Comparison of ENCODE assay signal across 8 cellular contexts in the genomic region with DNA sequence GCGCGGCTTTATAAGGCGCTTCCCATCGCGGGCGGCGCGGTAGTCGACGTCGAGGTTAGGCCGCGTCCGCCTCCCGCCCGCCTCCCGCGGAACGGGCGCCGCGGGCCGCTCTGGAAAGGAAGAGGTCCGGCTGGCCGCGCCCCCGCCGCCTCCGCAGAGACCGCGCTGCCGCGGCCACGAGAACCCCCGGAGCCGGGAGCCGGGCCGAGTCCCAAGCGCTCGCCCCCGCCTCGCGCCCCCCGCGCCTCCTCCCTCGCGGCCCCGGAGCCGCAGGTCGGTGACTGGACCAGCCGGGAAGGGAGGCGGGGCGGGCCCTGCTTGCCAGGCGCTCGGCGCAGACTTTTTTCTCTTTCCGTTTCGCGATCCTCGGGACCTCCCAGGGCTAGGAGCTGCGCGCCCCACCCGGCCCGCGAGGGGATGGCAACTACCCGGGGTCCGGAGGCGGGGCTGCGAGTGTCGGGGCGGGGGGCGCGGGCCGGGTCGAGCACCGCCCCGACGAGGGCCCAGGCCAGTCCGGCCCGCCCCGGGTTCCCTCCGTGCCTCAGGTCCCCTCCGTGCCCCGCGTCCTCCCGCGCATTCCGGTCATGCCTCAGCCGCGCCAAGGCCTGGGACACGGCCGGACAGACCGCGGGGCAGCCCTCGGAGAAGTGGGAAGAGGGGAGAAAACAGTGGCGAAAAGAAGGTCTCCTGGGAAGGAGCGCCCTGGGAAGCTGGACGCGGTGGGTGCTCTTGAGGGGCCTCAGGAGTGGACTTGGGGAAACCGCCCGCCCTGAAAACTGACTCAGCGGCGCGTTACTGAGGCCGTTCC. TPM values are rescaled to one million over a fixed set of nuclear protein-coding genes. Genes with fewer than 3 reads are reported as not detected.
DNase-seq lines count a peak whose midpoint lies in the region; ATAC-seq and TF ChIP-seq lines count a peak whose summit lies in the region.

No MANE protein-coding gene starts in this region.

- in situ Hi-C loops in G401 (cut with HindIII; ENCODE audit: low sequenced_read_pairs), result no loop called here

- H3K27me3 ChIP-seq in spleen (replicated peaks in 1 of 7), result peaks cover 0 to 42% (median 17%) of the 10 kb centered on the region in 7 donors

- DNase-seq in G401 (ENCODE audit: low spot score) (peak; percentile 27), LoVo (ENCODE audit: low spot score) (peak; percentile 80), islet precursor cell (peak; percentile 96), spleen (peak; percentile 94), OCI-M2 (lab: John Stamatoyannopoulos, UW; ENCODE audit: unreplicated experiment) (no peak)
- DNase-seq in central memory CD4-positive, alpha-beta T cell, result peak; percentile 45

- no peaks in the 10 kb centered on the region for H3K36me3 ChIP-seq in spleen

- no peaks in the 10 kb centered on the region for H3K9me3 ChIP-seq in spleen

- no peak for TF ChIP-seq POLR2A in spleen (IDR thresholded peaks at IDR 0.05)

- peak; percentile 57 for ATAC-seq in GM21825 (IDR thresholded peaks at IDR 0.05; ENCODE audit: unreplicated experiment)
- ATAC-seq in activated CD4-positive, CD25-positive, alpha-beta regulatory T cell treated with anti-CD3 and anti-CD28 coated beads, Interleukin-2, amount 50 U/mL, for 24 hours, result peak; percentile 82 to 84

- H3K27ac ChIP-seq in spleen, result peak overlapping the region; percentile 83 to 92 (median 90)

- H3K4me1 ChIP-seq in spleen, result peaks cover 7 to 82% (median 54%) of the 10 kb centered on the region in 6 donors

- intact Hi-C loops in spleen (cut with DNase I; ENCODE audit: low total_unique reads), result no loop called here

- H3K4me3 ChIP-seq in spleen, result peak overlapping the region; percentile 51 to 83 (median 66)

- peak in 10 of 11 experiments; percentile 8 to 67 (median 52) for TF ChIP-seq CTCF in spleen (IDR thresholded peaks at IDR 0.05 in 8 of 11, conservative IDR thresholded peaks at IDR 0.05 in 3 of 11)

- WGBS in spleen, 5 donors, result 0 to 2% (median 1%) methylated on average over 27 to 105 of the region's 105 CpGs

RNA-seq across cellular contexts. Expression of gene PXDC1, which starts 0.4 kb away (rescaled TPM):
- total RNA-seq in G401 (2014; rRNA removed; shearing (Covaris generic)), result 1.4 and 2.1 TPM in 2 replicates
- 10 to 100 TPM; 21.1 to 51.5 (median 32.3) TPM for total RNA-seq in spleen
- 10 to 100 TPM; 17.7 to 40.1 (median 18.2) TPM for polyA plus RNA-seq in spleen
